ENCODE assay signal across 1 cellular context in the genomic region with DNA sequence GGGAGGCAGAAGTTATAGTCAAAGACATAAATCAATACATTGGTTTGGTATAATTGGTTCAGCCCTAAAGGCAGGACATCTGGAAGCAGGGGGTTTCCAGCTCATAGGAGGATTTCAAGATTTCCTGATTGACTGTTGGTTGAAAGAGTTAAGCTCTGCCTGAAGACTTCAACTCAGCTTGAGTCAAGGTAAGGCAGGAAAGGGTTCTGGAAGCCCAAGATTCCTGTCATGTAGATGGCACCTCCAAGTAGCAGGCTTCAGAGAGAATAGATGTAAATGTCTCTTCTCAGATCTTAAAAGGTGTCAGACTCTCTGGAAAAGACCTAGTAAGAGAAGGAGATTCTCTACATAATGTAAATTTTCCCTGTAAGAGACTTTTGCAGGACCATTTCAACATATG.
TF ChIP-seq lines count a peak whose summit lies in the region.

No MANE protein-coding gene starts in this region.

TF ChIP-seq in WTC11, 78 proteins besides CTCF, POLR2A, EP300 and RAD21 (continued from another document):
- TF ChIP-seq, protein P1, sequence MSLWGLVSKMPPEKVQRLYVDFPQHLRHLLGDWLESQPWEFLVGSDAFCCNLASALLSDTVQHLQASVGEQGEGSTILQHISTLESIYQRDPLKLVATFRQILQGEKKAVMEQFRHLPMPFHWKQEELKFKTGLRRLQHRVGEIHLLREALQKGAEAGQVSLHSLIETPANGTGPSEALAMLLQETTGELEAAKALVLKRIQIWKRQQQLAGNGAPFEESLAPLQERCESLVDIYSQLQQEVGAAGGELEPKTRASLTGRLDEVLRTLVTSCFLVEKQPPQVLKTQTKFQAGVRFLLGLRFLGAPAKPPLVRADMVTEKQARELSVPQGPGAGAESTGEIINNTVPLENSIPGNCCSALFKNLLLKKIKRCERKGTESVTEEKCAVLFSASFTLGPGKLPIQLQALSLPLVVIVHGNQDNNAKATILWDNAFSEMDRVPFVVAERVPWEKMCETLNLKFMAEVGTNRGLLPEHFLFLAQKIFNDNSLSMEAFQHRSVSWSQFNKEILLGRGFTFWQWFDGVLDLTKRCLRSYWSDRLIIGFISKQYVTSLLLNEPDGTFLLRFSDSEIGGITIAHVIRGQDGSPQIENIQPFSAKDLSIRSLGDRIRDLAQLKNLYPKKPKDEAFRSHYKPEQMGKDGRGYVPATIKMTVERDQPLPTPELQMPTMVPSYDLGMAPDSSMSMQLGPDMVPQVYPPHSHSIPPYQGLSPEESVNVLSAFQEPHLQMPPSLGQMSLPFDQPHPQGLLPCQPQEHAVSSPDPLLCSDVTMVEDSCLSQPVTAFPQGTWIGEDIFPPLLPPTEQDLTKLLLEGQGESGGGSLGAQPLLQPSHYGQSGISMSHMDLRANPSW (CRISPR knock-in tag; conservative IDR thresholded peaks at IDR 0.05; ENCODE audit: low read depth), result no peak
- TF ChIP-seq RORB (CRISPR knock-in tag; IDR thresholded peaks at IDR 0.05) (no peak), HMGA2 (CRISPR knock-in tag; IDR thresholded peaks at IDR 0.05) (no peak), ZNF232 (CRISPR knock-in tag; IDR thresholded peaks at IDR 0.05) (no peak), SP1 (CRISPR knock-in tag; conservative IDR thresholded peaks at IDR 0.05) (no peak)
- TF ChIP-seq, protein P2, sequence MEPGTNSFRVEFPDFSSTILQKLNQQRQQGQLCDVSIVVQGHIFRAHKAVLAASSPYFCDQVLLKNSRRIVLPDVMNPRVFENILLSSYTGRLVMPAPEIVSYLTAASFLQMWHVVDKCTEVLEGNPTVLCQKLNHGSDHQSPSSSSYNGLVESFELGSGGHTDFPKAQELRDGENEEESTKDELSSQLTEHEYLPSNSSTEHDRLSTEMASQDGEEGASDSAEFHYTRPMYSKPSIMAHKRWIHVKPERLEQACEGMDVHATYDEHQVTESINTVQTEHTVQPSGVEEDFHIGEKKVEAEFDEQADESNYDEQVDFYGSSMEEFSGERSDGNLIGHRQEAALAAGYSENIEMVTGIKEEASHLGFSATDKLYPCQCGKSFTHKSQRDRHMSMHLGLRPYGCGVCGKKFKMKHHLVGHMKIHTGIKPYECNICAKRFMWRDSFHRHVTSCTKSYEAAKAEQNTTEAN (CRISPR knock-in tag; IDR thresholded peaks at IDR 0.05), result no peak
- TF ChIP-seq, protein P3, sequence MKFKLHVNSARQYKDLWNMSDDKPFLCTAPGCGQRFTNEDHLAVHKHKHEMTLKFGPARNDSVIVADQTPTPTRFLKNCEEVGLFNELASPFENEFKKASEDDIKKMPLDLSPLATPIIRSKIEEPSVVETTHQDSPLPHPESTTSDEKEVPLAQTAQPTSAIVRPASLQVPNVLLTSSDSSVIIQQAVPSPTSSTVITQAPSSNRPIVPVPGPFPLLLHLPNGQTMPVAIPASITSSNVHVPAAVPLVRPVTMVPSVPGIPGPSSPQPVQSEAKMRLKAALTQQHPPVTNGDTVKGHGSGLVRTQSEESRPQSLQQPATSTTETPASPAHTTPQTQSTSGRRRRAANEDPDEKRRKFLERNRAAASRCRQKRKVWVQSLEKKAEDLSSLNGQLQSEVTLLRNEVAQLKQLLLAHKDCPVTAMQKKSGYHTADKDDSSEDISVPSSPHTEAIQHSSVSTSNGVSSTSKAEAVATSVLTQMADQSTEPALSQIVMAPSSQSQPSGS (CRISPR knock-in tag; IDR thresholded peaks at IDR 0.05; ENCODE audit: borderline replicate concordance, low read depth), result no peak
